8 cellular contexts compared by ENCODE assay signal in the genomic region with DNA sequence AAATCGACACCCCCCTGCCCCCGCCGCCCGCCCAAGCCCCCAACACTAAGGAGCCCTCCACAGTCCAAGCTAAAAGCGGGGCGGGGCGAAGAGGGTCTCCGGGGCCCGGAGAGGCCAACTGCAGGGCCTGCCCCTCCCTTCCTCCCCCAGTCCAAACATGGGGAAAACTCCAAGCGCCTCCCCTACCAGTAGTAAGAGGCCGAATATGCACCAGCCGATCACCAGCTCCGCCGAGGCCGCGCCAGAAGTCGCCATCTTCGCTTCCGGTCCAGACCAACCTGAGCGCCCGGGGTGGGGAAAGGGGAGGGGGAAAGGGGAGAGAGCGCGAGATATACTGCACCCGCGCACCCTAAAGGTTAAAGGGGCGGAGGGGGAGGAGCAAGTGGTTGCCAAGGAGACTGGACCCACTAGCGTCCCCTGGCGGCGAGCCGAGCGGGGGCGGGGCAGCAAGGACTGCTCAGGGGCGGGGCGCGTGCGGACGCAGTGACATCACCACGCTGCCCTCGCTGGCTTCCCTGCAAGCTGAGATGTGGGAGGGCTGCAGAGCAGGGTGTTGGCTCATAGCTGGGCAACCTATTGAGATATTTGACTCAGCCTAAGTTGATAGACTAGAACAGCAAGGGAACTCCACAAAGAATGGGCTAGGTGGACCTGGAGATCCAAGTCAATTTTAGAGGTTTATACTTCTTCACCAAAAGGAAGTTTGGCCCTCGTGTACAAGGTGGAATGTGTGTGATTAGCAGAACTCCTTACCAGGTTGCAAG. TPM values are rescaled to one million over a fixed set of nuclear protein-coding genes. Genes with fewer than 3 reads are reported as not detected.
DNase-seq lines count a peak whose midpoint lies in the region; ATAC-seq and TF ChIP-seq lines count a peak whose summit lies in the region.

A gene (minus strand): TSS at position 384 of the 764 bp plus-strand sequence. CDS start 129 bp downstream, at position 255.

- no peaks in the 10 kb centered on the region for H3K9me3 ChIP-seq in testis

- no peaks in the 10 kb centered on the region for H3K36me3 ChIP-seq in testis (ENCODE audit: low read depth, missing control alignments)

- peak within 1 kb of the TSS; percentile 98 for H3K4me3 Mint-ChIP-seq in activated naive CD8-positive, alpha-beta T cell

- ATAC-seq in HG02623 (IDR thresholded peaks at IDR 0.05; ENCODE audit: unreplicated experiment) (peak; percentile 88), omental fat pad (ENCODE audit: low FRiP score) (peak; percentile 100)

- TF ChIP-seq CTCF in GM12864 (IDR thresholded peaks at IDR 0.05; ENCODE audit: low read depth, low read length, missing control alignments) (peak; percentile 97), omental fat pad (IDR thresholded peaks at IDR 0.05) (peak in 1 of 3 donors; percentile 54), testis (IDR thresholded peaks at IDR 0.05) (peak; percentile 75 to 85 (median 77))

- no peaks in the 10 kb centered on the region for H3K27me3 Mint-ChIP-seq in activated naive CD8-positive, alpha-beta T cell

- peaks cover 8% of the 10 kb centered on the region for H3K4me1 ChIP-seq in testis

- intact Hi-C loops in testis (cut with DNase I; ENCODE audit: low total_unique reads): no loop called here

- no peaks in the 10 kb centered on the region for H3K9me3 Mint-ChIP-seq in activated naive CD8-positive, alpha-beta T cell (ENCODE audit: low read depth)

- peaks cover 47% of the 10 kb centered on the region for H3K4me1 Mint-ChIP-seq in activated naive CD8-positive, alpha-beta T cell (ENCODE audit: low read depth)

- H3K27ac Mint-ChIP-seq in activated naive CD8-positive, alpha-beta T cell: peak within 1 kb of the TSS; percentile 97

- WGBS in testis, 2 donors: 1 to 2% methylated on average over 6 to 36 of the region's 40 CpGs

- no peak for TF ChIP-seq POLR2A in testis (IDR thresholded peaks at IDR 0.05)

- DNase-seq in GM12864 (ENCODE audit: low read depth): peak; percentile 89
- peak; percentile 82 for DNase-seq in NCI-H1092 treated with DMSO at 0.1 percent for 48 hours (lab: John Stamatoyannopoulos, UW)
- peak; percentile 83 for DNase-seq in SKM-1 (lab: John Stamatoyannopoulos, UW; ENCODE audit: unreplicated experiment)
- peak; percentile 96 for DNase-seq in glomerular visceral epithelial cell (ENCODE audit: extremely low spot score)
- DNase-seq in omental fat pad (ENCODE audit: low spot score): peak; percentile 99
- DNase-seq in testis: peak; percentile 99

- H3K4me3 ChIP-seq in GM12864 (ENCODE audit: low read depth, low read length) (peak within 1 kb of the TSS; percentile 73), testis (peak within 1 kb of the TSS; percentile 80 to 87)

- H3K27me3 ChIP-seq in testis: no peaks in the 10 kb centered on the region

- peaks cover 3% of the 10 kb centered on the region for H3K36me3 Mint-ChIP-seq in activated naive CD8-positive, alpha-beta T cell

- peak within 1 kb of the TSS; percentile 95 to 96 for H3K27ac ChIP-seq in testis

RNA-seq across cellular contexts. Expression of the gene that starts here (rescaled TPM):
- total RNA-seq in omental fat pad: 10 to 100 TPM; 41.6 to 66.0 (median 57.1) TPM
- total RNA-seq in testis: 10 to 100 TPM; 49.2 to 54.4 TPM
- polyA plus RNA-seq in testis (ENCODE audit: insufficient read depth, low read depth, low replicate concordance): 43.0 TPM

Comparison
In these comparisons a context has a peak if more than half of its experiments do, and no peak if none do; other contexts are left out.
1. Peak in every context shown above with its lines: DNase-seq, ATAC-seq, H3K4me3 ChIP-seq and H3K27ac ChIP-seq.